Comparison of ENCODE assay signal across 1 cellular context in the genomic region with DNA sequence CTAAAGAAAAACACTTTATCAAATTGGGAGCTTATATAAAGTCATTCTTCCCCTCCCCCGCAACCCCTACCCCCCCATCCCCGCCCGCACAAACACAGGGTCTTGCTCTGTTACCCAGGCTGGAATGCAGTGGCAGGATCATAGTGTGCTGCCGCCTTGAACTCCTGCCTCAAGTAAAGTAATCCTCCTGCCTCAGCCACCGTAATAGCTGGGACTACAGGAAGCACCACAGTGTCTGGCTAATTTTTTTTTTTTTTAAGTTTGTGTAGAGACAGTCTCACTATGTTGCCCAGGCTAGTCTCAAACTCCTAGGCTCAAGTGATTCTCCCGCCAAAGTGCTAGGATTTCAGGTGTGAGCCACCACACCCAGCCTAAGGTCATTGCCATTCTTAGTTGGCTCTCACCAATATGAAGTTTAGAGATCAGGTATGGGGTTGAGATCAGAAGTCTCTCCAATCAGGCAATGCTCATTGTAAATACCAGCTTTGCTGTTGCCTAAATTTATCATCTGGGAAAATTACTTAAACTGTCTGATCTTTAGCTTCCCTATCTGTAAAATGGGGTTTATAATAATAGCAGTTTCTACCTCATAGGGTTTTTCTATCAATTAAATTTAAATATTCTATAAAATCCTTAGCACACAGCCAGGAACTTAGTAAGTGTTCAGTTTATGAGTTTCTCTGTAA.
TF ChIP-seq lines count a peak whose summit lies in the region.

No MANE protein-coding gene starts in this region.

TF ChIP-seq in HCT116, 20 proteins besides CTCF, POLR2A, EP300 and RAD21 (continued from another document):
- TF ChIP-seq, protein P1, sequence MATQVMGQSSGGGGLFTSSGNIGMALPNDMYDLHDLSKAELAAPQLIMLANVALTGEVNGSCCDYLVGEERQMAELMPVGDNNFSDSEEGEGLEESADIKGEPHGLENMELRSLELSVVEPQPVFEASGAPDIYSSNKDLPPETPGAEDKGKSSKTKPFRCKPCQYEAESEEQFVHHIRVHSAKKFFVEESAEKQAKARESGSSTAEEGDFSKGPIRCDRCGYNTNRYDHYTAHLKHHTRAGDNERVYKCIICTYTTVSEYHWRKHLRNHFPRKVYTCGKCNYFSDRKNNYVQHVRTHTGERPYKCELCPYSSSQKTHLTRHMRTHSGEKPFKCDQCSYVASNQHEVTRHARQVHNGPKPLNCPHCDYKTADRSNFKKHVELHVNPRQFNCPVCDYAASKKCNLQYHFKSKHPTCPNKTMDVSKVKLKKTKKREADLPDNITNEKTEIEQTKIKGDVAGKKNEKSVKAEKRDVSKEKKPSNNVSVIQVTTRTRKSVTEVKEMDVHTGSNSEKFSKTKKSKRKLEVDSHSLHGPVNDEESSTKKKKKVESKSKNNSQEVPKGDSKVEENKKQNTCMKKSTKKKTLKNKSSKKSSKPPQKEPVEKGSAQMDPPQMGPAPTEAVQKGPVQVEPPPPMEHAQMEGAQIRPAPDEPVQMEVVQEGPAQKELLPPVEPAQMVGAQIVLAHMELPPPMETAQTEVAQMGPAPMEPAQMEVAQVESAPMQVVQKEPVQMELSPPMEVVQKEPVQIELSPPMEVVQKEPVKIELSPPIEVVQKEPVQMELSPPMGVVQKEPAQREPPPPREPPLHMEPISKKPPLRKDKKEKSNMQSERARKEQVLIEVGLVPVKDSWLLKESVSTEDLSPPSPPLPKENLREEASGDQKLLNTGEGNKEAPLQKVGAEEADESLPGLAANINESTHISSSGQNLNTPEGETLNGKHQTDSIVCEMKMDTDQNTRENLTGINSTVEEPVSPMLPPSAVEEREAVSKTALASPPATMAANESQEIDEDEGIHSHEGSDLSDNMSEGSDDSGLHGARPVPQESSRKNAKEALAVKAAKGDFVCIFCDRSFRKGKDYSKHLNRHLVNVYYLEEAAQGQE (IDR thresholded peaks at IDR 0.05; ENCODE audit: low read depth) = no peak
- no peak for TF ChIP-seq EZH2phosphoT487 (IDR thresholded peaks at IDR 0.05; ENCODE audit: borderline replicate concordance)
- TF ChIP-seq, protein P2, sequence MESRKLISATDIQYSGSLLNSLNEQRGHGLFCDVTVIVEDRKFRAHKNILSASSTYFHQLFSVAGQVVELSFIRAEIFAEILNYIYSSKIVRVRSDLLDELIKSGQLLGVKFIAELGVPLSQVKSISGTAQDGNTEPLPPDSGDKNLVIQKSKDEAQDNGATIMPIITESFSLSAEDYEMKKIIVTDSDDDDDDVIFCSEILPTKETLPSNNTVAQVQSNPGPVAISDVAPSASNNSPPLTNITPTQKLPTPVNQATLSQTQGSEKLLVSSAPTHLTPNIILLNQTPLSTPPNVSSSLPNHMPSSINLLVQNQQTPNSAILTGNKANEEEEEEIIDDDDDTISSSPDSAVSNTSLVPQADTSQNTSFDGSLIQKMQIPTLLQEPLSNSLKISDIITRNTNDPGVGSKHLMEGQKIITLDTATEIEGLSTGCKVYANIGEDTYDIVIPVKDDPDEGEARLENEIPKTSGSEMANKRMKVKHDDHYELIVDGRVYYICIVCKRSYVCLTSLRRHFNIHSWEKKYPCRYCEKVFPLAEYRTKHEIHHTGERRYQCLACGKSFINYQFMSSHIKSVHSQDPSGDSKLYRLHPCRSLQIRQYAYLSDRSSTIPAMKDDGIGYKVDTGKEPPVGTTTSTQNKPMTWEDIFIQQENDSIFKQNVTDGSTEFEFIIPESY (IDR thresholded peaks at IDR 0.05; ENCODE audit: extremely low read depth, insufficient replicate concordance, low read length) = no peak
- no peak for TF ChIP-seq ELF1 (IDR thresholded peaks at IDR 0.05; ENCODE audit: borderline replicate concordance, low read depth)
- no peak for TF ChIP-seq YY1 (IDR thresholded peaks at IDR 0.05; ENCODE audit: extremely low read depth, insufficient replicate concordance, low read depth, low read length)
- no peak for TF ChIP-seq TCF7L2 (IDR thresholded peaks at IDR 0.05; ENCODE audit: borderline replicate concordance, extremely low read depth, insufficient read depth, insufficient read length)
- no peak for TF ChIP-seq POLR2AphosphoS5 (IDR thresholded peaks at IDR 0.05; ENCODE audit: low read depth, low read length)
